ENCODE assay signal across 13 cellular contexts in genomic region chr16:69918241-69918640, GRCh38. TPM values are rescaled to one million over a fixed set of nuclear protein-coding genes. Genes with fewer than 3 reads are reported as not detected.
A peak's percentile ranks its signal among the peaks of the same experiment; 100 is the strongest.
DNase-seq lines count a peak whose midpoint lies in the region; ATAC-seq, FAIRE-seq and TF ChIP-seq lines count a peak whose summit lies in the region.
"Had no signal": no experiment of that assay in that cellular context is flagged by ENCODE, and none has a peak within 500 bp of the region (broad histone marks: within the 10 kb centered on the region; RNA-seq: fewer than 3 reads in every experiment).

No MANE protein-coding gene starts in this region.

- H3K4me3 ChIP-seq in SJSA1 = peak overlapping the region; percentile 9
- peak overlapping the region; percentile 16 for H3K4me3 ChIP-seq in epithelial cell of esophagus (ENCODE audit: low read length)
- peak overlapping the region; percentile 41 for H3K4me3 ChIP-seq in osteoblast (ENCODE audit: insufficient read depth, low read length)
- H3K4me3 ChIP-seq: cardiac muscle cell had no signal

- H3K27me3 ChIP-seq in SJSA1 (replicated peaks) (no peaks in the 10 kb centered on the region), osteoblast (ENCODE audit: insufficient read depth, low read length) (no peaks in the 10 kb centered on the region)
- H3K27me3 ChIP-seq: cardiac muscle cell had no signal

- H3K36me3 ChIP-seq in SJSA1 (0 out of 2 replicates have a peak, but pooled peaks cover 3% of the 10 kb centered on the region), osteoblast (ENCODE audit: insufficient read depth, low read length) (no peaks in the 10 kb centered on the region)
- H3K36me3 ChIP-seq: cardiac muscle cell had no signal

- H3K27ac ChIP-seq in SJSA1 (peak overlapping the region; percentile 97), osteoblast (ENCODE audit: low read depth, low read length) (peak overlapping the region; percentile 99)
- H3K27ac ChIP-seq: VCaP had no signal

- H3K79me2 ChIP-seq in osteoblast (ENCODE audit: insufficient read depth, low read length) = no peaks in the 10 kb centered on the region

- FAIRE-seq in RCC 7860 (lab: Jason Lieb, UNC) = no peak

- no peaks in the 10 kb centered on the region for H3K9me3 ChIP-seq in SJSA1 (replicated peaks)
- no peaks in the 10 kb centered on the region for H3K9me3 ChIP-seq in osteoblast (ENCODE audit: low read depth, low read length)

- DNase-seq in ACHN = peak; percentile 39
- no peak for DNase-seq in SJSA1 (ENCODE audit: low read depth in 1 of 2, low spot score in 2 of 2)
- DNase-seq in epithelial cell of esophagus (ENCODE audit: low read depth) = no peak
- DNase-seq in osteoblast (ENCODE audit: insufficient read length, low spot score, missing footprints) = no peak
- DNase-seq in stimulated activated CD4-positive, alpha-beta T cell treated with anti-CD3 and anti-CD28 coated beads, Interleukin-12 subunit alpha, Interleukin-12 subunit beta, amount 100 ng/mL, for 4 hours = no peak
- no peak for DNase-seq in HUDEP-2 (lab: John Stamatoyannopoulos, UW; ENCODE audit: unreplicated experiment in 76 of 76)
- no peak for DNase-seq in RCC 7860 (ENCODE audit: low spot score)
- DNase-seq: activated T-cell treated with anti-CD3 and anti-CD28 coated beads, Interleukin-2, amount 50 U/mL, for 48 hours; head of caudate nucleus; stimulated activated CD8-positive, alpha-beta memory T cell treated with anti-CD3 and anti-CD28 coated beads, Interleukin-4, amount 100 ng/mL, for 48 hours had no signal

- H3K4me1 ChIP-seq in SJSA1 (replicated peaks) = peaks cover 21% of the 10 kb centered on the region
- H3K4me1 ChIP-seq in osteoblast (ENCODE audit: insufficient read depth, low read length) = peaks cover 41% of the 10 kb centered on the region

- in situ Hi-C loops in ACHN (cut with HindIII; ENCODE audit: low pct_ligation_motif_present, low pct_unique_long_range_greater_than_20kb, low sequenced_read_pairs) = no loop called here

- peak overlapping the region; percentile 73 for H3K4me2 ChIP-seq in osteoblast (ENCODE audit: insufficient read depth, low read length)

- no peak for ATAC-seq in GM21786 (IDR thresholded peaks at IDR 0.05; ENCODE audit: unreplicated experiment)

- no peak for TF ChIP-seq CTCF in epithelial cell of esophagus (IDR thresholded peaks at IDR 0.05; ENCODE audit: insufficient read depth, low read depth, low read length, missing control alignments)
- TF ChIP-seq CTCF in osteoblast (IDR thresholded peaks at IDR 0.05; ENCODE audit: extremely low read depth, low read depth, low read length) = no peak

- peak overlapping the region; percentile 28 for H2AFZ ChIP-seq in osteoblast (ENCODE audit: low read length)

- H4K20me1 ChIP-seq in osteoblast (ENCODE audit: insufficient read depth, low read length) = no peaks in the 10 kb centered on the region

RNA-seq across cellular contexts. Expression of gene CLEC18A, which starts 32.9 kb away (rescaled TPM):
- total RNA-seq in SJSA1 (2014; rRNA removed; shearing (Covaris generic)) = not detected in 2 replicates
- total RNA-seq in osteoblast = 0.29 and 1.1 TPM in 2 replicates
